In genomic region chr5:72141440-72142271, GRCh38 we compare ENCODE assay signal across 1 cellular context.
TF ChIP-seq lines count a peak whose summit lies in the region.

No MANE protein-coding gene starts in this region.

TF ChIP-seq in endothelial cell of umbilical vein, 7 proteins besides CTCF, POLR2A, EP300 and RAD21 (continued from another document):
- TF ChIP-seq, protein P1, sequence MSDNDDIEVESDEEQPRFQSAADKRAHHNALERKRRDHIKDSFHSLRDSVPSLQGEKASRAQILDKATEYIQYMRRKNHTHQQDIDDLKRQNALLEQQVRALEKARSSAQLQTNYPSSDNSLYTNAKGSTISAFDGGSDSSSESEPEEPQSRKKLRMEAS (IDR thresholded peaks at IDR 0.05; ENCODE audit: insufficient read depth, insufficient read length): no peak
- peak; percentile 64 for TF ChIP-seq JUN (IDR thresholded peaks at IDR 0.05; ENCODE audit: borderline replicate concordance, insufficient read depth, insufficient read length, low read depth)
